Comparison of ENCODE assay signal across 21 cellular contexts in the genomic region with DNA sequence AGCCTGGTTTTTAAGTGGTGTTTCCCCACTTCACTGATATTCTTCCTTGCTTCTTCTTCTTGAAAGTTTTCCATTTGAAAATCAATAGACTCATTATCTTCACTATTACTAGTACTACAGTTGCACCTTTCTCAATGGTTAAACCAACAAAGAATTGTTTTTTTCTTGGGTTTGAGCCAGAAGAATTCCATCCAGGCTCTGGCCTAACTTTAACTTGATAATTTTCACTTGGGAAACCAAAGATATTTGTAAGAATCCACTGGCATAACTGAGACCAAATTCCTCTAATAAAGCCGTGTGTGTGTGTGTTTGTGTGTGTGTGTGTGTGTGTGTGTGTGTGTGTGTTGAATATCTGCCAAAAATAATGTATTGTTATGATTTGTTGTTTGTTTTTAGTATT.
A peak's percentile ranks its signal among the peaks of the same experiment; 100 is the strongest.
DNase-seq lines count a peak whose midpoint lies in the region; FAIRE-seq and TF ChIP-seq lines count a peak whose summit lies in the region.
"Had no signal": no experiment of that assay in that cellular context is flagged by ENCODE, and none has a peak within 500 bp of the region (broad histone marks: within the 10 kb centered on the region; RNA-seq: fewer than 3 reads in every experiment).

No MANE protein-coding gene starts in this region.

- H3K36me3 ChIP-seq in astrocyte (ENCODE audit: insufficient read depth, low read length) (peaks cover 5% of the 10 kb centered on the region), kidney (ENCODE audit: control insufficient read depth in 1 of 2, insufficient read depth in 2 of 2, low read length in 2 of 2) (no peaks in the 10 kb centered on the region), uterus (no peaks in the 10 kb centered on the region)

- H3K27ac ChIP-seq in astrocyte (ENCODE audit: low read depth, low read length): no peak overlapping the region
- no peak overlapping the region for H3K27ac ChIP-seq in kidney (ENCODE audit: low read depth in 2 of 2, low read length in 2 of 2)
- no peak overlapping the region for H3K27ac ChIP-seq in uterus

- intact Hi-C loops in kidney (cut with DNase I): no loop called here
- intact Hi-C loops in uterus (cut with DNase I; ENCODE audit: low total_unique reads): no loop called here

- no peak overlapping the region for H3K4me2 ChIP-seq in astrocyte (ENCODE audit: low read length)
- H3K4me2 ChIP-seq: GM23338 had no signal

- TF ChIP-seq POLR2A in uterus (IDR thresholded peaks at IDR 0.05): no peak

- H3K9me3 Mint-ChIP-seq in astrocyte (ENCODE audit: unreplicated experiment): peaks cover 2% of the 10 kb centered on the region
- H3K9me3 Mint-ChIP-seq in nephron progenitor cell: no peaks in the 10 kb centered on the region
- H3K9me3 Mint-ChIP-seq: GM23338, H9 had no signal

- no peaks in the 10 kb centered on the region for H3K79me2 ChIP-seq in astrocyte (ENCODE audit: insufficient read depth, low read length)

- FAIRE-seq in astrocyte (lab: Jason Lieb, UNC) (no peak), kidney (lab: Jason Lieb, UNC) (no peak)
- FAIRE-seq: A204.1, HepG2 had no signal

- H3K27me3 ChIP-seq in astrocyte (ENCODE audit: insufficient read depth, low read length) (no peaks in the 10 kb centered on the region), uterus (no peaks in the 10 kb centered on the region)

- H3K27me3 Mint-ChIP-seq in astrocyte (ENCODE audit: low read depth, unreplicated experiment): peaks cover 8% of the 10 kb centered on the region
- H3K27me3 Mint-ChIP-seq in nephron progenitor cell (ENCODE audit: low read depth, poor library complexity): peaks cover 7% of the 10 kb centered on the region

- H3K9ac ChIP-seq in astrocyte (ENCODE audit: low read length): no peak overlapping the region
- H3K9ac ChIP-seq in kidney (ENCODE audit: low read length in 2 of 2): no peak overlapping the region

- H3K4me3 ChIP-seq in astrocyte (ENCODE audit: insufficient read depth, low read depth, low read length): no peak overlapping the region
- H3K4me3 ChIP-seq in kidney (ENCODE audit: low read length in 2 of 2): no peak overlapping the region
- no peak overlapping the region for H3K4me3 ChIP-seq in uterus
- H3K4me3 ChIP-seq: GM23338 had no signal

- no peak overlapping the region for H3K4me3 Mint-ChIP-seq in astrocyte (ENCODE audit: unreplicated experiment)
- H3K4me3 Mint-ChIP-seq in nephron progenitor cell: no peak overlapping the region
- H3K4me3 Mint-ChIP-seq: CD4-positive, alpha-beta memory T cell; GM23338; H9 had no signal

- no peak overlapping the region for H3K27ac Mint-ChIP-seq in astrocyte (ENCODE audit: unreplicated experiment)
- no peak overlapping the region for H3K27ac Mint-ChIP-seq in nephron progenitor cell
- H3K27ac Mint-ChIP-seq: CD4-positive, alpha-beta memory T cell; GM23338; H9 had no signal

- H4K20me1 ChIP-seq in astrocyte (ENCODE audit: insufficient read depth, low read length): no peaks in the 10 kb centered on the region

- TF ChIP-seq CTCF in astrocyte (IDR thresholded peaks at IDR 0.05; ENCODE audit: insufficient read depth, low read depth, low read length) (no peak), kidney (IDR thresholded peaks at IDR 0.05; ENCODE audit: borderline replicate concordance, extremely low read depth, insufficient read depth) (no peak), nephron progenitor cell (IDR thresholded peaks at IDR 0.05) (no peak), uterus (IDR thresholded peaks at IDR 0.05) (no peak)

- H2AFZ ChIP-seq in astrocyte (ENCODE audit: low read depth, low read length): no peak overlapping the region
- H2AFZ ChIP-seq: GM23338 had no signal

- H3K36me3 Mint-ChIP-seq in astrocyte (ENCODE audit: low read depth, unreplicated experiment): peaks cover 5% of the 10 kb centered on the region
- no peaks in the 10 kb centered on the region for H3K36me3 Mint-ChIP-seq in nephron progenitor cell (ENCODE audit: low read depth)
- H3K36me3 Mint-ChIP-seq: CD4-positive, alpha-beta memory T cell had no signal

- H3K9me3 ChIP-seq in astrocyte (ENCODE audit: insufficient read depth, low read depth, low read length): no peaks in the 10 kb centered on the region
- no peaks in the 10 kb centered on the region for H3K9me3 ChIP-seq in kidney (ENCODE audit: control insufficient read depth in 1 of 2, low read length in 2 of 2)
- no peaks in the 10 kb centered on the region for H3K9me3 ChIP-seq in uterus

- H3K4me1 Mint-ChIP-seq in astrocyte (ENCODE audit: low read depth, unreplicated experiment) (no peaks in the 10 kb centered on the region), nephron progenitor cell (peaks cover 30% of the 10 kb centered on the region)
- H3K4me1 Mint-ChIP-seq: CD4-positive, alpha-beta memory T cell had no signal

- DNase-seq in astrocyte (ENCODE audit: low read depth) (peak; percentile 31), dermis blood vessel endothelial cell (peak; percentile 15), kidney glomerular epithelial cell (lab: John Stamatoyannopoulos, UW) (peak; percentile 25), kidney (no peak), hepatic stellate cell (ENCODE audit: low spot score) (no peak), nephron progenitor cell (no peak), uterus (no peak)
- DNase-seq: C1 segment of cervical spinal cord; CD4-positive, alpha-beta memory T cell; COR-L47; H9; Kasumi-1; NCI-H1092 treated with DMSO at 0.1 percent for 48 hours; NCI-H1436; NCI-H1930; NCI-H2107; NCI-H524; NCI-H774 had no signal

- no peaks in the 10 kb centered on the region for H3K4me1 ChIP-seq in astrocyte (ENCODE audit: insufficient read depth, low read length)
- H3K4me1 ChIP-seq in kidney (ENCODE audit: control insufficient read depth in 1 of 2, insufficient read depth in 1 of 2, low read depth in 1 of 2, low read length in 2 of 2): no peaks in the 10 kb centered on the region
- no peaks in the 10 kb centered on the region for H3K4me1 ChIP-seq in uterus

Comparison
In these comparisons a context has a peak if more than half of its experiments do, and no peak if none do; other contexts are left out.
1. DNase-seq: peak in astrocyte (single experiment), dermis blood vessel endothelial cell (single experiment) and kidney glomerular epithelial cell (single experiment); none in kidney (single experiment), hepatic stellate cell (single experiment), nephron progenitor cell (single experiment) and uterus (0 of 2).